Comparison of ENCODE assay signal across 14 cellular contexts in genomic region chr12:123070267-123071081, GRCh38.
DNase-seq lines count a peak whose midpoint lies in the region; ATAC-seq and TF ChIP-seq lines count a peak whose summit lies in the region.
"Had no signal": no experiment of that assay in that cellular context is flagged by ENCODE, and none has a peak within 500 bp of the region (broad histone marks: within the 10 kb centered on the region; RNA-seq: fewer than 3 reads in every experiment).

No MANE protein-coding gene starts in this region.

- H3K9me3 Mint-ChIP-seq in CD4-positive, alpha-beta T cell = no peaks in the 10 kb centered on the region
- H3K9me3 Mint-ChIP-seq: activated naive CD8-positive, alpha-beta T cell treated with anti-CD3 and anti-CD28 coated beads for 36 hours; IgD-negative memory B cell had no signal

- H3K4me3 ChIP-seq in Panc1 (ENCODE audit: low read depth in 2 of 2, low read length in 2 of 2) (no peak overlapping the region), esophagus squamous epithelium (no peak overlapping the region), mesendoderm (ENCODE audit: low read length) (no peak overlapping the region)
- H3K4me3 ChIP-seq: skin epidermis had no signal

- H3K27ac Mint-ChIP-seq in CD4-positive, alpha-beta T cell = peak overlapping the region; percentile 42
- H3K27ac Mint-ChIP-seq: activated naive CD8-positive, alpha-beta T cell treated with anti-CD3 and anti-CD28 coated beads for 36 hours; IgD-negative memory B cell had no signal

- TF ChIP-seq CTCF in CD4-positive, alpha-beta T cell (IDR thresholded peaks at IDR 0.05) = no peak
- TF ChIP-seq CTCF in Panc1 (IDR thresholded peaks at IDR 0.05) (no peak), esophagus squamous epithelium (IDR thresholded peaks at IDR 0.05) (no peak)

- H3K23ac ChIP-seq in mesendoderm (ENCODE audit: low read length) = no peak overlapping the region

- H3K36me3 ChIP-seq in Panc1 (ENCODE audit: control insufficient read depth, insufficient read depth, low read length) (no peaks in the 10 kb centered on the region), esophagus squamous epithelium (no peaks in the 10 kb centered on the region), mesendoderm (ENCODE audit: control insufficient read depth, insufficient read depth, low read length) (no peaks in the 10 kb centered on the region)

- H3K4me1 ChIP-seq in Panc1 (ENCODE audit: control insufficient read depth, insufficient read depth, low read length) (peaks cover 7% of the 10 kb centered on the region; the same call in 1 of the 2 replicates), esophagus squamous epithelium (peaks cover 32 to 75% (median 43%) of the 10 kb centered on the region in 3 donors), mesendoderm (ENCODE audit: control insufficient read depth, low read depth, low read length) (no peaks in the 10 kb centered on the region)

- H3K18ac ChIP-seq in mesendoderm (ENCODE audit: low read length) = no peak overlapping the region

- no peak overlapping the region for H3K4me2 ChIP-seq in mesendoderm (ENCODE audit: low read length)

- no peak overlapping the region for H4K5ac ChIP-seq in mesendoderm (ENCODE audit: low read length)

- H3K79me2 ChIP-seq in mesendoderm (ENCODE audit: control insufficient read depth, insufficient read depth, low read length) = no peaks in the 10 kb centered on the region

- H3K9me3 ChIP-seq in CD4-positive, alpha-beta T cell (ENCODE audit: control insufficient read depth, low read length) = no peaks in the 10 kb centered on the region
- no peaks in the 10 kb centered on the region for H3K9me3 ChIP-seq in Panc1 (ENCODE audit: control insufficient read depth, insufficient read depth, low read depth, low read length)
- no peaks in the 10 kb centered on the region for H3K9me3 ChIP-seq in esophagus squamous epithelium

- in situ Hi-C loops in Panc1 (cut with HindIII; ENCODE audit: low pct_unique_long_range_greater_than_20kb, low sequenced_read_pairs) = no loop called here

- POLR2A ChIA-PET in CD4-positive, alpha-beta T cell (lab: Charles Lee) = interaction anchor here (0.6 to 0.9 kb wide), 2 partner anchors 36 to 48 kb away, joined by 3 read pairs; no protein-coding TSS in a partner anchor
- POLR2A ChIA-PET in Panc1 (lab: Charles Lee) = no interaction called here

- peaks cover 62% of the 10 kb centered on the region for H3K4me1 Mint-ChIP-seq in CD4-positive, alpha-beta T cell (ENCODE audit: low read depth)

- H3K79me1 ChIP-seq in mesendoderm (ENCODE audit: low read length) = no peaks in the 10 kb centered on the region

- H3K4me3 Mint-ChIP-seq in CD4-positive, alpha-beta T cell = no peak overlapping the region
- H3K4me3 Mint-ChIP-seq: activated naive CD8-positive, alpha-beta T cell treated with anti-CD3 and anti-CD28 coated beads for 36 hours; IgD-negative memory B cell had no signal

- intact Hi-C loops in CD4-positive, alpha-beta T cell (cut with DNase I, micrococcal nuclease) = no loop called here
- intact Hi-C loops in Panc1 (cut with micrococcal nuclease; ENCODE audit: unreplicated experiment) (no loop called here), esophagus squamous epithelium (cut with DNase I) (no loop called here)

- TF ChIP-seq POLR2A in esophagus squamous epithelium (IDR thresholded peaks at IDR 0.05) = no peak

- no CpG with 5 or more reads among the region's 14 CpGs for WGBS in esophagus squamous epithelium, 2 donors
- WGBS in mesendoderm (ENCODE audit: extremely low coverage, insufficient coverage, low lambda C conversion rate) = no CpG with 5 or more reads among the region's 14 CpGs

- H3K36me3 Mint-ChIP-seq in CD4-positive, alpha-beta T cell (ENCODE audit: low read depth) = no peaks in the 10 kb centered on the region
- H3K36me3 Mint-ChIP-seq: activated naive CD8-positive, alpha-beta T cell treated with anti-CD3 and anti-CD28 coated beads for 36 hours; IgD-negative memory B cell had no signal

- no peak overlapping the region for H4K8ac ChIP-seq in mesendoderm (ENCODE audit: low read depth, low read length)

- no peak overlapping the region for H2BK5ac ChIP-seq in mesendoderm (ENCODE audit: low read length)

- no peak overlapping the region for H2AK5ac ChIP-seq in mesendoderm (ENCODE audit: low read length)

- no TSS peak for BruUV-seq in Panc1 (replicated peaks; lab: Mats Ljungman, UMichigan)

- no peak overlapping the region for H2BK15ac ChIP-seq in mesendoderm (replicated peaks; ENCODE audit: low read depth)

- no peaks in the 10 kb centered on the region for H3K27me3 ChIP-seq in CD4-positive, alpha-beta T cell (ENCODE audit: control insufficient read depth, insufficient read depth, low read length)
- H3K27me3 ChIP-seq in Panc1 (ENCODE audit: control insufficient read depth, insufficient read depth, low read length) (no peaks in the 10 kb centered on the region), esophagus squamous epithelium (no peaks in the 10 kb centered on the region), mesendoderm (ENCODE audit: insufficient read depth, low read length, poor library complexity) (no peaks in the 10 kb centered on the region)

- peak overlapping the region; percentile 7 for H3K27ac ChIP-seq in CD4-positive, alpha-beta T cell (ENCODE audit: low read depth, low read length)
- H3K27ac ChIP-seq in Panc1 (ENCODE audit: low read length) = no peak overlapping the region
- H3K27ac ChIP-seq in esophagus squamous epithelium = peak overlapping the region in 3 of 4 donors; percentile 65 to 66 (median 65)
- no peak overlapping the region for H3K27ac ChIP-seq in mesendoderm (ENCODE audit: low read depth, low read length)

- H2BK120ac ChIP-seq in mesendoderm (ENCODE audit: low read depth, low read length) = no peak overlapping the region

- DNase-seq in CD4-positive, alpha-beta T cell = no peak
- DNase-seq in Panc1 (ENCODE audit: low read depth, low spot score) (no peak), esophagus squamous epithelium (lab: John Stamatoyannopoulos, UW) (no peak), mesendoderm (no peak), SKM-1 treated with dmso at 0.1 percent for 144 hours (lab: John Stamatoyannopoulos, UW; ENCODE audit: unreplicated experiment) (no peak), CD1c-positive myeloid dendritic cell (ENCODE audit: extremely low spot score) (no peak), NCI-H510A treated with DMSO at 0.1 percent for 48 hours (lab: John Stamatoyannopoulos, UW) (no peak)
- no peak for DNase-seq in activated CD8-positive, alpha-beta memory T cell treated with anti-CD3 and anti-CD28 coated beads, Interleukin-2, amount 50 U/mL, for 4 hours
- DNase-seq: activated naive CD8-positive, alpha-beta T cell treated with anti-CD3 and anti-CD28 coated beads for 36 hours; DMS 273 treated with DMSO at 0.1 percent for 48 hours; GOT3; NCI-H1436 had no signal

- CTCF ChIA-PET in CD4-positive, alpha-beta T cell (lab: Charles Lee) = interaction anchor here (0.6 kb wide), 1 partner anchor 27 kb away, joined by 3 read pairs; no protein-coding TSS in a partner anchor
- CTCF ChIA-PET in Panc1 (lab: Charles Lee) = no interaction called here

- H3K4ac ChIP-seq in mesendoderm (ENCODE audit: low read depth, low read length) = no peak overlapping the region

- H3K27me3 Mint-ChIP-seq in CD4-positive, alpha-beta T cell = no peaks in the 10 kb centered on the region
- H3K27me3 Mint-ChIP-seq: activated naive CD8-positive, alpha-beta T cell treated with anti-CD3 and anti-CD28 coated beads for 36 hours; IgD-negative memory B cell had no signal

- H3K56ac ChIP-seq in mesendoderm (ENCODE audit: low read length) = peak overlapping the region; percentile 25

- ATAC-seq in CD4-positive, alpha-beta T cell (ENCODE audit: poor library complexity) = no peak
- peak; percentile 35; the same call in 1 of the 2 replicates for ATAC-seq in Panc1

- H3K9ac ChIP-seq in mesendoderm (ENCODE audit: low read length) = no peak overlapping the region

Comparison
In these comparisons a context has a peak if more than half of its experiments do, and no peak if none do; other contexts are left out.
1. H3K27ac ChIP-seq: peak in CD4-positive, alpha-beta T cell (single experiment) and esophagus squamous epithelium (3 of 4); none in Panc1 (single experiment) and mesendoderm (single experiment).